Comparison of ENCODE assay signal across 17 cellular contexts in the genomic region with DNA sequence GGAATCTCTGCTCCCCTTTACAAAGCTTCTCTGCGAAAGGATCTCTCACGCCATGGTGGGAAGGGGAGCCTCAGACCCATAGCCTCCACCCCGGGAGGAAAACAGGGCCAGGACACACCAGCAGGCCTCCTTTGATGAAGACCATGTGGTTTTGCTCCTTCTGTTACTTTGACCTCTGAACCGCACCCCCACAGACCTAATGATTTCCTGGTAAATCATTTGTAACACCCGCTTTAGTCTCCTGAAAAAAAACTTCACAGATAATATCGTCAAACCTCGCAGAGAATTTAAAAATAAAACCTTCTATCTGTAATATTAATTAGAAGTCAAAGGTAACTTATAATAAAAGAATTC. TPM values are rescaled to one million over a fixed set of nuclear protein-coding genes. Genes with fewer than 3 reads are reported as not detected.
DNase-seq lines count a peak whose midpoint lies in the region; ATAC-seq and TF ChIP-seq lines count a peak whose summit lies in the region.
"Had no signal": no experiment of that assay in that cellular context is flagged by ENCODE, and none has a peak within 500 bp of the region (broad histone marks: within the 10 kb centered on the region; RNA-seq: fewer than 3 reads in every experiment).

No MANE protein-coding gene starts in this region.

- H3K9ac ChIP-seq in IMR-90 (ENCODE audit: low read depth, low read length) = no peak overlapping the region

- no peaks in the 10 kb centered on the region for H3K4me1 ChIP-seq in CD8-positive, alpha-beta T cell (ENCODE audit: insufficient read depth, low read length)
- peaks cover 10% of the 10 kb centered on the region for H3K4me1 ChIP-seq in IMR-90 (ENCODE audit: control insufficient read depth, insufficient read depth, low read length)

- peaks cover 6% of the 10 kb centered on the region for H3K27me3 ChIP-seq in CD8-positive, alpha-beta T cell (ENCODE audit: insufficient read depth, low read length)
- no peaks in the 10 kb centered on the region; the same call in 1 of the 2 replicates for H3K27me3 ChIP-seq in IMR-90 (ENCODE audit: control insufficient read depth, insufficient read depth, low read length)

- H3K4me3 Mint-ChIP-seq in CD8-positive, alpha-beta T cell = peak overlapping the region; percentile 58
- peak overlapping the region; percentile 33 to 82 (median 80) for H3K4me3 Mint-ChIP-seq in brain

- TF ChIP-seq CTCF in CD8-positive, alpha-beta T cell (IDR thresholded peaks at IDR 0.05) = no peak
- no peak for TF ChIP-seq CTCF in IMR-90 (conservative IDR thresholded peaks at IDR 0.05; ENCODE audit: low read depth, low read length)
- TF ChIP-seq CTCF in brain (conservative IDR thresholded peaks at IDR 0.05) = no peak

- H4K20me1 ChIP-seq in IMR-90 (ENCODE audit: insufficient read depth, low read length) = no peaks in the 10 kb centered on the region

- no peak overlapping the region for H3K18ac ChIP-seq in IMR-90 (ENCODE audit: low read depth, low read length)

- H3K36me3 ChIP-seq in CD8-positive, alpha-beta T cell (ENCODE audit: insufficient read depth, low read length) = no peaks in the 10 kb centered on the region
- no peaks in the 10 kb centered on the region for H3K36me3 ChIP-seq in IMR-90 (ENCODE audit: control insufficient read depth, insufficient read depth, low read length)
- H3K36me3 ChIP-seq: gastroesophageal sphincter had no signal

- H4K91ac ChIP-seq in IMR-90 (ENCODE audit: insufficient read depth, low read depth, low read length) = no peak overlapping the region; the same call in 1 of the 2 replicates

- H2BK5ac ChIP-seq in IMR-90 (ENCODE audit: low read depth, low read length, poor library complexity, severe bottlenecking) = no peak overlapping the region

- H2BK15ac ChIP-seq in IMR-90 (ENCODE audit: low read depth, low read length) = 0 out of 3 replicates have a peak overlapping the region, but pooled peaks have one; percentile 30

- no peak for TF ChIP-seq POLR2A in IMR-90 (IDR thresholded peaks at IDR 0.05; ENCODE audit: low read depth, low read length)

- POLR2A ChIA-PET in CD8-positive, alpha-beta T cell (lab: Charles Lee) = interaction anchor here (1.1 kb wide), 1 partner anchor 65 kb away, joined by 5 read pairs; no protein-coding TSS in a partner anchor
- POLR2A ChIA-PET in IMR-90 (lab: Charles Lee; ENCODE audit: unreplicated experiment) = no interaction called here

- no peak overlapping the region for H3K14ac ChIP-seq in IMR-90 (replicated peaks; ENCODE audit: low read depth, low read length)

- peak overlapping the region; percentile 36 for H2BK120ac ChIP-seq in IMR-90 (ENCODE audit: low read depth, low read length)

- H3K27ac ChIP-seq in CD8-positive, alpha-beta T cell (ENCODE audit: low read depth, low read length) = no peak overlapping the region
- H3K27ac ChIP-seq in IMR-90 (ENCODE audit: insufficient read depth, low read length) = no peak overlapping the region
- H3K27ac ChIP-seq: gastroesophageal sphincter had no signal

- H3K9me3 Mint-ChIP-seq in CD8-positive, alpha-beta T cell = no peaks in the 10 kb centered on the region
- H3K9me3 Mint-ChIP-seq in brain = peaks cover 0 to 5% (median 0%) of the 10 kb centered on the region in 5 experiments

- no peak for ATAC-seq in CD8-positive, alpha-beta T cell
- ATAC-seq in IMR-90 (ENCODE audit: low read depth) (no peak), HG03139 (IDR thresholded peaks at IDR 0.05; ENCODE audit: unreplicated experiment) (no peak)

- H3K9me1 ChIP-seq in IMR-90 (ENCODE audit: insufficient read depth, low read length) = peaks cover under 1% of the 10 kb centered on the region; the same call in 1 of the 2 replicates

- WGBS in IMR-90 (ENCODE audit: extremely low coverage in 2 of 2, insufficient read length in 1 of 2), 2 experiments = no CpG with 5 or more reads among the region's 7 CpGs

- no peak overlapping the region for H2AK9ac ChIP-seq in IMR-90 (replicated peaks; ENCODE audit: low read depth, low read length, poor library complexity)

- peak overlapping the region in 1 of 2 experiments; percentile 11; a peak in 1 of 4 replicates for H4K8ac ChIP-seq in IMR-90 (ENCODE audit: low read depth in 2 of 2, low read length in 2 of 2)

- H3K9me3 ChIP-seq in CD8-positive, alpha-beta T cell (ENCODE audit: low read length) = no peaks in the 10 kb centered on the region
- no peaks in the 10 kb centered on the region for H3K9me3 ChIP-seq in IMR-90 (ENCODE audit: control insufficient read depth, insufficient read depth, low read length)
- H3K9me3 ChIP-seq: gastroesophageal sphincter had no signal

- no peaks in the 10 kb centered on the region for H3K36me3 Mint-ChIP-seq in CD8-positive, alpha-beta T cell
- no peaks in the 10 kb centered on the region for H3K36me3 Mint-ChIP-seq in brain
- H3K36me3 Mint-ChIP-seq: CD14-positive monocyte had no signal

- H3K23ac ChIP-seq in IMR-90 (ENCODE audit: low read depth, low read length) = no peak overlapping the region

- no peaks in the 10 kb centered on the region for H3K79me1 ChIP-seq in IMR-90 (ENCODE audit: low read depth in 1 of 2, low read length in 2 of 2)

- H2BK20ac ChIP-seq in IMR-90 (ENCODE audit: low read depth, low read length) = peak overlapping the region; percentile 27

- peaks cover 24% of the 10 kb centered on the region for H3K27me3 Mint-ChIP-seq in CD8-positive, alpha-beta T cell (ENCODE audit: low read depth)
- H3K27me3 Mint-ChIP-seq in brain = peaks cover 23% of the 10 kb centered on the region

- no peak overlapping the region for H3K4me2 ChIP-seq in IMR-90 (ENCODE audit: low read depth, low read length)

- peak overlapping the region; percentile 19; the same call in 1 of the 2 replicates for H3K4ac ChIP-seq in IMR-90 (ENCODE audit: low read depth, low read length)

- no peak for DNase-seq in CD8-positive, alpha-beta T cell
- DNase-seq in IMR-90 (no peak), mucosa of gallbladder (ENCODE audit: low spot score) (peak; percentile 51), hippocampal formation (lab: John Stamatoyannopoulos, UW) (no peak), occipital lobe (lab: John Stamatoyannopoulos, UW) (no peak)
- DNase-seq: activated CD4-positive, alpha-beta T cell treated with anti-CD3 and anti-CD28 coated beads for 4 hours; activated effector memory CD4-positive, alpha-beta T cell treated with anti-CD3 and anti-CD28 coated beads, Interleukin-2, amount 50 U/mL, for 16 hours; NCI-H1436; NCI-H446 treated with DMSO at 0.1 percent for 48 hours; stimulated activated CD4-positive, alpha-beta T cell treated with anti-CD3 and anti-CD28 coated beads, Interleukin-4, amount 100 ng/mL, for 1 hour; T-helper 1 cell had no signal

- TF ChIP-seq RAD21 in IMR-90 (IDR thresholded peaks at IDR 0.05; ENCODE audit: low read length) = no peak

- no peak overlapping the region for H2AK5ac ChIP-seq in IMR-90 (ENCODE audit: low read depth, low read length)

- no peak overlapping the region for H3K27ac Mint-ChIP-seq in CD8-positive, alpha-beta T cell
- peak overlapping the region in 1 of 5 experiments; percentile 7 for H3K27ac Mint-ChIP-seq in brain
- H3K27ac Mint-ChIP-seq: CD14-positive monocyte had no signal

- in situ Hi-C loops in IMR-90 (cut with MboI; ENCODE audit: low sequenced_read_pairs) = loop anchor here (10.0 to 25.0 kb wide), 2 partner anchors 272 to 529 kb away; no protein-coding TSS in a partner anchor

- intact Hi-C loops in CD8-positive, alpha-beta T cell (cut with DNase I, micrococcal nuclease) = loop anchor here (1.0 to 10.0 kb wide), 7 partner anchors 11 to 1866 kb away; no protein-coding TSS in a partner anchor
- intact Hi-C loops in IMR-90 (cut with micrococcal nuclease) = loop anchor here (1.0 to 5.0 kb wide), 3 partner anchors 71 to 929 kb away; no protein-coding TSS in a partner anchor

- peaks cover 8% of the 10 kb centered on the region for H3K4me1 Mint-ChIP-seq in CD8-positive, alpha-beta T cell (ENCODE audit: low read depth)
- H3K4me1 Mint-ChIP-seq in brain = peaks cover 55% of the 10 kb centered on the region

- no peak overlapping the region for H4K5ac ChIP-seq in IMR-90 (ENCODE audit: low read depth, low read length)

- BruUV-seq in IMR-90 (replicated peaks; lab: Mats Ljungman, UMichigan) = no TSS peak

- CTCF ChIA-PET in CD8-positive, alpha-beta T cell (lab: Charles Lee) = interaction anchor here (0.7 to 7.7 kb wide), 9 partner anchors 9 to 668 kb away, joined by 3 to 140 read pairs (median 9); a partner anchor contains a TSS
- CTCF ChIA-PET in IMR-90 (lab: Yijun Ruan, JAX) = interaction anchor here (0.9 kb wide), 2 partner anchors 13 to 67 kb away, joined by 3 read pairs; a partner anchor contains a TSS

- H3K4me3 ChIP-seq in CD8-positive, alpha-beta T cell (ENCODE audit: low read depth, low read length) = no peak overlapping the region
- no peak overlapping the region for H3K4me3 ChIP-seq in IMR-90 (ENCODE audit: insufficient read depth, low read depth, low read length)

- H3K56ac ChIP-seq in IMR-90 (ENCODE audit: extremely low read depth, insufficient read depth, low read length) = no peak overlapping the region

- dilution Hi-C loops in IMR-90 (cut with HindIII; ENCODE audit: low sequenced_read_pairs, unreplicated experiment) = no loop called here

- H2AFZ ChIP-seq in IMR-90 (replicated peaks; ENCODE audit: low read length, poor library complexity) = no peak overlapping the region

TF ChIP-seq in IMR-90, 13 proteins besides CTCF, POLR2A, EP300 and RAD21 (continues in another document):
- TF ChIP-seq SMC3 (IDR thresholded peaks at IDR 0.05; ENCODE audit: low read depth, low read length) (no peak), MAFK (IDR thresholded peaks at IDR 0.05; ENCODE audit: low read depth, low read length) (no peak)
- TF ChIP-seq, protein P1, sequence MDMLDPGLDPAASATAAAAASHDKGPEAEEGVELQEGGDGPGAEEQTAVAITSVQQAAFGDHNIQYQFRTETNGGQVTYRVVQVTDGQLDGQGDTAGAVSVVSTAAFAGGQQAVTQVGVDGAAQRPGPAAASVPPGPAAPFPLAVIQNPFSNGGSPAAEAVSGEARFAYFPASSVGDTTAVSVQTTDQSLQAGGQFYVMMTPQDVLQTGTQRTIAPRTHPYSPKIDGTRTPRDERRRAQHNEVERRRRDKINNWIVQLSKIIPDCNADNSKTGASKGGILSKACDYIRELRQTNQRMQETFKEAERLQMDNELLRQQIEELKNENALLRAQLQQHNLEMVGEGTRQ (IDR thresholded peaks at IDR 0.05; ENCODE audit: low read depth, low read length) = no peak

RNA-seq across cellular contexts. Expression of a gene that starts 18.3 kb away (rescaled TPM):
- not detected for total RNA-seq in CD8-positive, alpha-beta T cell
- total RNA-seq in IMR-90 (2012; rRNA removed) (not detected in 2 replicates), mucosa of gallbladder (0.12 TPM), occipital lobe (not detected)
- polyA plus RNA-seq in IMR-90 (2012; rRNA removed) (0.07 TPM in 2 replicates), brain (ENCODE audit: insufficient read depth, low read depth, low replicate concordance) (not detected)
- polyA plus RNA-seq in IMR-90 (2012; cell fraction: cytosol; rRNA removed) = 0.10 TPM in 1 of 2 replicates, not detected in the other
- 0.11 and 0.21 TPM in 2 replicates for polyA plus RNA-seq in IMR-90 (2012; cell fraction: nucleus; rRNA removed; ENCODE audit: low replicate concordance)
- total RNA-seq: gastroesophageal sphincter, right cardiac atrium, urinary bladder had no signal
- polyA plus RNA-seq: CD14-positive monocyte had no signal

RNA-seq across cellular contexts. Expression of a gene that starts 36.7 kb away (rescaled TPM):
- not detected for total RNA-seq in CD8-positive, alpha-beta T cell
- total RNA-seq in IMR-90 (2012; rRNA removed) = 2.5 and 3.3 TPM in 2 replicates
- 9.0 and 9.7 TPM in 2 replicates for polyA plus RNA-seq in IMR-90 (2012; rRNA removed)
- polyA plus RNA-seq in IMR-90 (2012; cell fraction: cytosol; rRNA removed) = 3.9 and 6.9 TPM in 2 replicates
- 4.2 TPM in 2 replicates for polyA plus RNA-seq in IMR-90 (2012; cell fraction: nucleus; rRNA removed; ENCODE audit: low replicate concordance)
- not detected for polyA plus RNA-seq in brain (ENCODE audit: insufficient read depth, low read depth, low replicate concordance)
- 0.35 TPM for total RNA-seq in mucosa of gallbladder
- total RNA-seq in occipital lobe = not detected
- polyA plus RNA-seq: CD14-positive monocyte had no signal
